In the genomic region with DNA sequence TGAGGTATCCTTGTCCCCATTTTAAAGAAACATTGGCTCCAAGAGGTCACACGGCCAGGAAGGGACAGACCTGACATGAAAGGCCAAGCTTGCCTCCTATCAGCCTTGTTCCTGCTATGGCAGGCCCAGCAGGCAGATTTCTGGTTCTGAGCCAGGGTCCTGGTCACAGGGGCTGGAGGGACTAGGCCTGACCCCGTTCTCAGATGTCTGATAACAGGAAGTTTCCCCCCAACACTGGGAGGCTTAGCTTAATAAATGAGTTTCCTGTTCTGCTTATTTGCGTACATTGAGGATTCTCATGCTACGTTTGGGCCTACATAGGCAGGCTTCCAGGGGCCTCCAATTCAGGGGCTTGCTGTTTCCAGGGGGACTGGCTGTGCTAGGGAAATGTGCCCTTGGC, we compare ENCODE assay signal across 21 cellular contexts.
DNase-seq lines count a peak whose midpoint lies in the region; ATAC-seq and TF ChIP-seq lines count a peak whose summit lies in the region.
"Had no signal": no experiment of that assay in that cellular context is flagged by ENCODE, and none has a peak within 500 bp of the region (broad histone marks: within the 10 kb centered on the region; RNA-seq: fewer than 3 reads in every experiment).

No MANE protein-coding gene starts in this region.

- no peak for TF ChIP-seq POLR2A in right lobe of liver (IDR thresholded peaks at IDR 0.05)
- no peak for TF ChIP-seq POLR2A in breast epithelium (IDR thresholded peaks at IDR 0.05)

- H3K36me3 ChIP-seq in Karpas-422 (ENCODE audit: insufficient read depth, low read length) (no peaks in the 10 kb centered on the region), OCI-LY7 (ENCODE audit: insufficient read depth, low read length) (no peaks in the 10 kb centered on the region), right lobe of liver (no peaks in the 10 kb centered on the region), breast epithelium (no peaks in the 10 kb centered on the region)
- H3K36me3 ChIP-seq: BLaER1, HAP-1 had no signal

- H3K4me1 ChIP-seq in Karpas-422 (ENCODE audit: low read length) = peaks cover 20% of the 10 kb centered on the region
- H3K4me1 ChIP-seq in OCI-LY7 (ENCODE audit: insufficient read depth, low read length, poor library complexity, severe bottlenecking) = peaks cover 36% of the 10 kb centered on the region
- H3K4me1 ChIP-seq in right lobe of liver = no peaks in the 10 kb centered on the region
- no peaks in the 10 kb centered on the region for H3K4me1 ChIP-seq in breast epithelium
- H3K4me1 ChIP-seq: BLaER1, HAP-1 had no signal

- H3K27ac Mint-ChIP-seq in stimulated activated memory B cell treated with anti-CD40 and anti-IgM and Interleukin-4, amounts not matched to agents 10 μg/mL and 1 μg/mL and 100 μg/mL, for 72 hours = peak overlapping the region; percentile 54
- no peak overlapping the region for H3K27ac Mint-ChIP-seq in activated CD4-positive, alpha-beta T cell treated with anti-CD3 and anti-CD28 coated beads for 36 hours
- H3K27ac Mint-ChIP-seq: CD4-positive, alpha-beta T cell had no signal

- H3K79me2 ChIP-seq in Karpas-422 (ENCODE audit: low read length) (no peaks in the 10 kb centered on the region), OCI-LY7 (ENCODE audit: insufficient read depth, low read depth, low read length) (no peaks in the 10 kb centered on the region)

- WGBS in right lobe of liver (ENCODE audit: insufficient coverage, low coverage, low lambda C conversion rate, missing lambda C conversion rate) = 43% methylated on average over 4 of the region's 4 CpGs

- TF ChIP-seq CTCF in OCI-LY7 (conservative IDR thresholded peaks at IDR 0.05; ENCODE audit: low read length) (no peak), right lobe of liver (IDR thresholded peaks at IDR 0.05) (no peak), breast epithelium (IDR thresholded peaks at IDR 0.05) (no peak)

- BruUV-seq in OCI-LY7 (replicated peaks; lab: Mats Ljungman, UMichigan) = no TSS peak

- H4K20me1 ChIP-seq in Karpas-422 (ENCODE audit: insufficient read depth, low read depth, low read length) = no peaks in the 10 kb centered on the region
- H4K20me1 ChIP-seq in OCI-LY7 (ENCODE audit: insufficient read depth, low read length) = no peaks in the 10 kb centered on the region
- H4K20me1 ChIP-seq: BLaER1 had no signal

- H3K9me2 ChIP-seq in Karpas-422 (replicated peaks; ENCODE audit: insufficient read depth, low read length) (no peaks in the 10 kb centered on the region), OCI-LY7 (ENCODE audit: insufficient read depth, low read length) (no peaks in the 10 kb centered on the region)

- H3K36me3 Mint-ChIP-seq in stimulated activated memory B cell treated with anti-CD40 and anti-IgM and Interleukin-4, amounts not matched to agents 10 μg/mL and 1 μg/mL and 100 μg/mL, for 72 hours = no peaks in the 10 kb centered on the region
- no peaks in the 10 kb centered on the region for H3K36me3 Mint-ChIP-seq in activated CD4-positive, alpha-beta T cell treated with anti-CD3 and anti-CD28 coated beads for 36 hours (ENCODE audit: low read depth)

- H2AFZ ChIP-seq in Karpas-422 (ENCODE audit: low read length) = peak overlapping the region; percentile 60
- H2AFZ ChIP-seq in OCI-LY7 (ENCODE audit: low read length) = peak overlapping the region; percentile 94
- H2AFZ ChIP-seq: GM23248, PC-9 had no signal

- no peaks in the 10 kb centered on the region for H3K27me3 Mint-ChIP-seq in stimulated activated memory B cell treated with anti-CD40 and anti-IgM and Interleukin-4, amounts not matched to agents 10 μg/mL and 1 μg/mL and 100 μg/mL, for 72 hours
- H3K27me3 Mint-ChIP-seq in activated CD4-positive, alpha-beta T cell treated with anti-CD3 and anti-CD28 coated beads for 36 hours = peaks cover 3% of the 10 kb centered on the region
- H3K27me3 Mint-ChIP-seq: CD4-positive, alpha-beta T cell had no signal

- H3K4me3 ChIP-seq in Karpas-422 (ENCODE audit: low read length) = no peak overlapping the region
- no peak overlapping the region for H3K4me3 ChIP-seq in OCI-LY7 (ENCODE audit: low read depth, low read length, poor library complexity, severe bottlenecking)
- no peak overlapping the region for H3K4me3 ChIP-seq in right lobe of liver
- H3K4me3 ChIP-seq in breast epithelium = no peak overlapping the region
- H3K4me3 ChIP-seq: BLaER1, GM23248, HAP-1, PC-9 had no signal

- POLR2A ChIA-PET in OCI-LY7 (lab: Charles Lee) = interaction anchor here (1.0 to 1.6 kb wide), 2 partner anchors 9 to 12 kb away, joined by 3 read pairs; no protein-coding TSS in a partner anchor
- POLR2A ChIA-PET in activated CD4-positive, alpha-beta T cell treated with anti-CD3 and anti-CD28 coated beads for 36 hours (lab: Charles Lee) = no interaction called here

- no peaks in the 10 kb centered on the region for H3K9me3 Mint-ChIP-seq in stimulated activated memory B cell treated with anti-CD40 and anti-IgM and Interleukin-4, amounts not matched to agents 10 μg/mL and 1 μg/mL and 100 μg/mL, for 72 hours
- no peaks in the 10 kb centered on the region for H3K9me3 Mint-ChIP-seq in activated CD4-positive, alpha-beta T cell treated with anti-CD3 and anti-CD28 coated beads for 36 hours (ENCODE audit: low read depth)
- H3K9me3 Mint-ChIP-seq: CD4-positive, alpha-beta T cell had no signal

- DNase-seq in Karpas-422 (peak; percentile 62), OCI-LY7 (ENCODE audit: low spot score) (peak; percentile 66), right lobe of liver (peak in 2 of 3 donors; percentile 34 to 50), breast epithelium (ENCODE audit: low spot score in 2 of 2) (no peak)
- DNase-seq in activated CD4-positive, alpha-beta T cell treated with anti-CD3 and anti-CD28 coated beads for 36 hours = no peak
- DNase-seq: CD4-positive, alpha-beta T cell; COR-L47; DMS79; GM23248; NCI-H1417 treated with DMSO at 0.1 percent for 48 hours; NCI-H187; NCI-H446 treated with DMSO at 0.1 percent for 48 hours; NCI-H526 treated with DMSO at 0.1 percent for 48 hours; PC-9; SHP77; T-helper 1 cell had no signal

- H3K27ac ChIP-seq in Karpas-422 (ENCODE audit: low read length) (no peak overlapping the region), OCI-LY7 (ENCODE audit: low read depth, low read length, poor library complexity, severe bottlenecking) (no peak overlapping the region), right lobe of liver (no peak overlapping the region), breast epithelium (peak overlapping the region in 1 of 2 donors; percentile 9)
- H3K27ac ChIP-seq: BLaER1, GM23248, HL-60, PC-9 had no signal

- no peaks in the 10 kb centered on the region for H3K9me3 ChIP-seq in Karpas-422 (ENCODE audit: low read length)
- no peaks in the 10 kb centered on the region for H3K9me3 ChIP-seq in OCI-LY7 (ENCODE audit: low read length)
- H3K9me3 ChIP-seq in right lobe of liver = no peaks in the 10 kb centered on the region
- no peaks in the 10 kb centered on the region for H3K9me3 ChIP-seq in breast epithelium
- H3K9me3 ChIP-seq: BLaER1, HAP-1 had no signal

- H3K4me1 Mint-ChIP-seq in stimulated activated memory B cell treated with anti-CD40 and anti-IgM and Interleukin-4, amounts not matched to agents 10 μg/mL and 1 μg/mL and 100 μg/mL, for 72 hours = peaks cover 32% of the 10 kb centered on the region
- no peaks in the 10 kb centered on the region for H3K4me1 Mint-ChIP-seq in activated CD4-positive, alpha-beta T cell treated with anti-CD3 and anti-CD28 coated beads for 36 hours

- no peaks in the 10 kb centered on the region for H3K27me3 ChIP-seq in Karpas-422 (ENCODE audit: low read length)
- H3K27me3 ChIP-seq in right lobe of liver = no peaks in the 10 kb centered on the region
- no peaks in the 10 kb centered on the region for H3K27me3 ChIP-seq in breast epithelium
- H3K27me3 ChIP-seq: BLaER1 had no signal

- intact Hi-C loops in OCI-LY7 (cut with micrococcal nuclease; ENCODE audit: unreplicated experiment) = no loop called here
- intact Hi-C loops in right lobe of liver (cut with DNase I) = no loop called here
- intact Hi-C loops in breast epithelium (cut with DNase I; ENCODE audit: low total_unique reads) = no loop called here
- intact Hi-C loops in activated CD4-positive, alpha-beta T cell treated with anti-CD3 and anti-CD28 coated beads for 36 hours (cut with DNase I, micrococcal nuclease) = no loop called here

- no peak overlapping the region for H3K4me2 ChIP-seq in Karpas-422 (ENCODE audit: low read depth, low read length, poor library complexity, severe bottlenecking)
- peak overlapping the region; percentile 30 for H3K4me2 ChIP-seq in OCI-LY7 (ENCODE audit: low read length)
- H3K4me2 ChIP-seq: BLaER1, PC-9 had no signal

- CTCF ChIA-PET in OCI-LY7 (lab: Charles Lee; ENCODE audit: unreplicated experiment) = no interaction called here
- CTCF ChIA-PET in activated CD4-positive, alpha-beta T cell treated with anti-CD3 and anti-CD28 coated beads for 36 hours (lab: Charles Lee) = interaction anchor here (1.1 kb wide), 1 partner anchor 12 kb away, joined by 4 read pairs; no protein-coding TSS in a partner anchor

- ATAC-seq in right lobe of liver = peak; percentile 38 to 70 (median 59)
- no peak for ATAC-seq in stimulated activated memory B cell treated with anti-CD40 and anti-IgM and Interleukin-4, amounts not matched to agents 10 μg/mL and 1 μg/mL and 100 μg/mL, for 72 hours
- no peak for ATAC-seq in GM19395 (IDR thresholded peaks at IDR 0.05; ENCODE audit: unreplicated experiment)
- no peak for ATAC-seq in activated CD4-positive, alpha-beta T cell treated with anti-CD3 and anti-CD28 coated beads for 36 hours

- H3K4me3 Mint-ChIP-seq in stimulated activated memory B cell treated with anti-CD40 and anti-IgM and Interleukin-4, amounts not matched to agents 10 μg/mL and 1 μg/mL and 100 μg/mL, for 72 hours = no peak overlapping the region
- no peak overlapping the region for H3K4me3 Mint-ChIP-seq in activated CD4-positive, alpha-beta T cell treated with anti-CD3 and anti-CD28 coated beads for 36 hours
- H3K4me3 Mint-ChIP-seq: CD4-positive, alpha-beta T cell had no signal

- H3K9ac ChIP-seq in Karpas-422 (ENCODE audit: low read length) = no peak overlapping the region
- H3K9ac ChIP-seq: BLaER1, GM23248 had no signal

Comparison
In these comparisons a context has a peak if more than half of its experiments do, and no peak if none do; other contexts are left out.
1. DNase-seq: peak in Karpas-422 (single experiment), OCI-LY7 (single experiment) and right lobe of liver (2 of 3); none in breast epithelium (0 of 2) and activated CD4-positive, alpha-beta T cell treated with anti-CD3 and anti-CD28 coated beads for 36 hours (single experiment).
2. ATAC-seq: peak in right lobe of liver (4 of 4); none in stimulated activated memory B cell treated with anti-CD40 and anti-IgM and Interleukin-4, amounts not matched to agents 10 μg/mL and 1 μg/mL and 100 μg/mL, for 72 hours (single experiment), GM19395 (single experiment) and activated CD4-positive, alpha-beta T cell treated with anti-CD3 and anti-CD28 coated beads for 36 hours (single experiment).